1 cellular context compared by ENCODE assay signal in the genomic region with DNA sequence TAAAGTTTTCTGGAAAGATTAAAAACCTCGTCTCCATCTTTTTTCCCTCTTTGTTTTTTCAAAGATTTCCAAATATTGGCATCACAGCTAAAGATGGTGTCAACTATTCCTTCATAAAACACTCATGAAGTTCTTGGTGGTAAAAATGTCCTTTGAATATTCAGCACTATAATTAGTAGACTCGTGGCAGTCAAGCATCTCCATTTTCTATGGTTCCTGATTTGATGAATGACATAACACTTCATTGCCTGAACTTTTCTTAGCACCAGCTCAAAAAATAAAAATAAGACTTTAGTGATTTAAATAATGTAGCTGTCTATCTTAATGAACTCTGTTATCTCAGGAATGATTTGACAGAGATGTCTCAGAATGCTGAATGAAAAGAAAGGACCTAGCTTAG.
TF ChIP-seq lines count a peak whose summit lies in the region.

No MANE protein-coding gene starts in this region.

TF ChIP-seq in SK-N-SH treated with all-trans-retinoic acid at 6 μM for 48 hours, 23 proteins besides CTCF, POLR2A, EP300 and RAD21 (continued from another document):
- TF ChIP-seq POU6F1 (CRISPR knock-in tag; IDR thresholded peaks at IDR 0.05; ENCODE audit: borderline replicate concordance, low read depth) (no peak), GLIS3 (CRISPR knock-in tag; IDR thresholded peaks at IDR 0.05) (no peak), PPARA (CRISPR knock-in tag; IDR thresholded peaks at IDR 0.05; ENCODE audit: borderline replicate concordance) (no peak), ZC3H10 (CRISPR knock-in tag; IDR thresholded peaks at IDR 0.05) (no peak), SNAI2 (CRISPR knock-in tag; IDR thresholded peaks at IDR 0.05) (no peak), ESRRG (CRISPR knock-in tag; IDR thresholded peaks at IDR 0.05) (no peak), ZFP30 (CRISPR knock-in tag; IDR thresholded peaks at IDR 0.05) (no peak)
